26 cellular contexts compared by ENCODE assay signal in genomic region chr6:129863664-129864063, GRCh38. TPM values are rescaled to one million over a fixed set of nuclear protein-coding genes. Genes with fewer than 3 reads are reported as not detected.
A peak's percentile ranks its signal among the peaks of the same experiment; 100 is the strongest.
DNase-seq lines count a peak whose midpoint lies in the region; ATAC-seq and TF ChIP-seq lines count a peak whose summit lies in the region.
"Had no signal": no experiment of that assay in that cellular context is flagged by ENCODE, and none has a peak within 500 bp of the region (broad histone marks: within the 10 kb centered on the region; RNA-seq: fewer than 3 reads in every experiment).

No MANE protein-coding gene starts in this region.

- H2AFZ ChIP-seq in fibroblast of lung (ENCODE audit: low read length) = no peak overlapping the region
- H2AFZ ChIP-seq: neural progenitor cell had no signal

- no peak overlapping the region for H3K27ac Mint-ChIP-seq in type B pancreatic cell
- H3K27ac Mint-ChIP-seq: activated CD8-positive, alpha-beta T cell treated with anti-CD3 and anti-CD28 coated beads for 36 hours; activated naive CD4-positive, alpha-beta T cell treated with anti-CD3 and anti-CD28 coated beads, Interleukin-2, amount 50 U/mL, for 24 hours; neural progenitor cell had no signal

- no peak for ATAC-seq in HG02885 (IDR thresholded peaks at IDR 0.05; ENCODE audit: poor library complexity, unreplicated experiment)
- ATAC-seq: activated CD8-positive, alpha-beta T cell treated with anti-CD3 and anti-CD28 coated beads for 36 hours; activated T-cell treated with anti-CD3 and anti-CD28 coated beads, Interleukin-2, amount 50 U/mL, for 4 hours; left colon had no signal

- H3K27ac ChIP-seq in fibroblast of lung (ENCODE audit: insufficient read depth, low read length) (no peak overlapping the region), ascending aorta (no peak overlapping the region)
- H3K27ac ChIP-seq: HL-60, KMS-11, neural progenitor cell, upper lobe of left lung had no signal

- H3K4me3 ChIP-seq in fibroblast of lung (replicated peaks in 1 of 4; ENCODE audit: control extremely low read depth in 1 of 4, insufficient read depth in 1 of 4, low read depth in 3 of 4, low read length in 4 of 4) (no peak overlapping the region), ascending aorta (no peak overlapping the region)
- H3K4me3 ChIP-seq: neural progenitor cell, upper lobe of left lung had no signal

- H3K27me3 ChIP-seq in fibroblast of lung (ENCODE audit: control insufficient read depth, insufficient read depth, low read length) (no peaks in the 10 kb centered on the region), ascending aorta (no peaks in the 10 kb centered on the region)
- H3K27me3 ChIP-seq: neural progenitor cell, upper lobe of left lung had no signal

- H3K36me3 ChIP-seq in fibroblast of lung (ENCODE audit: control insufficient read depth, insufficient read depth, low read length) = no peaks in the 10 kb centered on the region
- no peaks in the 10 kb centered on the region for H3K36me3 ChIP-seq in ascending aorta
- H3K36me3 ChIP-seq: neural progenitor cell, upper lobe of left lung had no signal

- no peaks in the 10 kb centered on the region for H3K27me3 Mint-ChIP-seq in type B pancreatic cell
- H3K27me3 Mint-ChIP-seq: activated CD8-positive, alpha-beta T cell treated with anti-CD3 and anti-CD28 coated beads for 36 hours; activated naive CD4-positive, alpha-beta T cell treated with anti-CD3 and anti-CD28 coated beads, Interleukin-2, amount 50 U/mL, for 24 hours; CD4-positive, alpha-beta memory T cell had no signal

- H3K79me2 ChIP-seq in fibroblast of lung (ENCODE audit: control insufficient read depth, insufficient read depth, low read length) = no peaks in the 10 kb centered on the region

- H3K9me3 Mint-ChIP-seq in type B pancreatic cell = peaks cover 5% of the 10 kb centered on the region
- H3K9me3 Mint-ChIP-seq: activated CD8-positive, alpha-beta T cell treated with anti-CD3 and anti-CD28 coated beads for 36 hours; activated naive CD4-positive, alpha-beta T cell treated with anti-CD3 and anti-CD28 coated beads, Interleukin-2, amount 50 U/mL, for 24 hours; activated T-cell treated with anti-CD3 and anti-CD28 coated beads, Interleukin-2, amount 50 U/mL, for 4 hours; neural progenitor cell had no signal

- peaks cover 5% of the 10 kb centered on the region for H3K4me1 ChIP-seq in fibroblast of lung (ENCODE audit: control insufficient read depth, extremely low read depth, insufficient read depth, low read length)
- H3K4me1 ChIP-seq in ascending aorta = no peaks in the 10 kb centered on the region
- H3K4me1 ChIP-seq: upper lobe of left lung had no signal

- H3K4me3 Mint-ChIP-seq in type B pancreatic cell = no peak overlapping the region
- H3K4me3 Mint-ChIP-seq: activated CD8-positive, alpha-beta T cell treated with anti-CD3 and anti-CD28 coated beads for 36 hours; activated naive CD4-positive, alpha-beta T cell treated with anti-CD3 and anti-CD28 coated beads, Interleukin-2, amount 50 U/mL, for 24 hours; activated T-cell treated with anti-CD3 and anti-CD28 coated beads, Interleukin-2, amount 50 U/mL, for 4 hours; CD4-positive, alpha-beta memory T cell; neural progenitor cell had no signal

- H3K9me3 ChIP-seq in fibroblast of lung (ENCODE audit: control insufficient read depth, insufficient read depth, low read depth, low read length) = no peaks in the 10 kb centered on the region
- no peaks in the 10 kb centered on the region for H3K9me3 ChIP-seq in ascending aorta
- H3K9me3 ChIP-seq: upper lobe of left lung had no signal

- H4K20me1 ChIP-seq in fibroblast of lung (ENCODE audit: control insufficient read depth, extremely low read depth, insufficient read depth, low read length) = no peaks in the 10 kb centered on the region

- H3K4me2 ChIP-seq in fibroblast of lung (ENCODE audit: extremely low read depth, insufficient read depth, low read length) = no peak overlapping the region
- H3K4me2 ChIP-seq: KMS-11, neural progenitor cell had no signal

- no peak overlapping the region for H3K9ac ChIP-seq in fibroblast of lung (ENCODE audit: insufficient read depth, low read length)
- H3K9ac ChIP-seq: KMS-11, neural progenitor cell had no signal

- intact Hi-C loops in ascending aorta (cut with DNase I) = no loop called here

- H3K36me3 Mint-ChIP-seq in type B pancreatic cell = no peaks in the 10 kb centered on the region
- H3K36me3 Mint-ChIP-seq: CD4-positive, alpha-beta memory T cell; neural progenitor cell had no signal

- DNase-seq in A172 (ENCODE audit: low spot score) (peak; percentile 92), HCEC 1CT (peak; percentile 94), SW 1271 (lab: John Stamatoyannopoulos, UW) (peak; percentile 45 to 52), fibroblast of lung (ENCODE audit: low read depth in 2 of 2) (peak; percentile 43 to 90), type B pancreatic cell (ENCODE audit: extremely low spot score, unreplicated experiment) (no peak), ascending aorta (ENCODE audit: low spot score in 2 of 2) (no peak), nucleus accumbens (lab: John Stamatoyannopoulos, UW) (no peak)
- DNase-seq: activated CD8-positive, alpha-beta T cell treated with anti-CD3 and anti-CD28 coated beads for 36 hours; activated T-cell treated with anti-CD3 and anti-CD28 coated beads, Interleukin-2, amount 50 U/mL, for 4 hours; CD4-positive, alpha-beta memory T cell; DMS79 treated with DMSO at 0.1 percent for 48 hours; left colon; NCI-H1417 treated with DMSO at 0.1 percent for 48 hours; NCI-H2171; NCI-H82; RPMI8226; stimulated activated naive CD4-positive, alpha-beta T cell treated with Interleukin-2 at 50 U/mL for 16 hours; T-helper 1 cell; upper lobe of left lung had no signal

- TF ChIP-seq CTCF in fibroblast of lung (conservative IDR thresholded peaks at IDR 0.05 in 1 of 2, IDR thresholded peaks at IDR 0.05 in 1 of 2; ENCODE audit: low read depth in 1 of 2, low read length in 2 of 2) = no peak
- no peak for TF ChIP-seq CTCF in type B pancreatic cell (conservative IDR thresholded peaks at IDR 0.05)
- no peak for TF ChIP-seq CTCF in ascending aorta (IDR thresholded peaks at IDR 0.05)

- peaks cover 6% of the 10 kb centered on the region for H3K4me1 Mint-ChIP-seq in type B pancreatic cell (ENCODE audit: unreplicated experiment)
- H3K4me1 Mint-ChIP-seq: neural progenitor cell had no signal

RNA-seq across cellular contexts. Expression of gene TMEM244, which starts 2.5 kb away (rescaled TPM):
- not detected in 2 replicates for total RNA-seq in A172 (2014; rRNA removed; shearing (Covaris generic))
- not detected in 2 replicates for total RNA-seq in fibroblast of lung
- polyA plus RNA-seq in fibroblast of lung = not detected in 2 replicates
- polyA plus RNA-seq in fibroblast of lung (2012) = not detected in 2 replicates
- polyA minus RNA-seq in fibroblast of lung (ENCODE audit: low replicate concordance) = not detected in 2 replicates
- not detected in 2 replicates for total RNA-seq in type B pancreatic cell (ENCODE audit: low replicate concordance)
- not detected for total RNA-seq in ascending aorta
- total RNA-seq: activated T-cell treated with anti-CD3 and anti-CD28 coated beads, Interleukin-2, amount 50 U/mL, for 4 hours; cardiac septum; left colon; pulmonary artery endothelial cell; upper lobe of left lung had no signal

Comparison
In these comparisons a context has a peak if more than half of its experiments do, and no peak if none do; other contexts are left out.
1. DNase-seq: peak in A172 (single experiment), HCEC 1CT (single experiment), SW 1271 (2 of 2) and fibroblast of lung (2 of 2); none in type B pancreatic cell (single experiment), ascending aorta (0 of 2) and nucleus accumbens (0 of 56).